Comparison of ENCODE assay signal across 16 cellular contexts in genomic region chr2:205086689-205087088, GRCh38.
"Had no signal": no experiment of that assay in that cellular context is flagged by ENCODE, and none has a peak within 500 bp of the region (broad histone marks: within the 10 kb centered on the region; RNA-seq: fewer than 3 reads in every experiment).

No MANE protein-coding gene starts in this region.

- H3K27me3 ChIP-seq: dorsolateral prefrontal cortex, sigmoid colon, suprapubic skin, upper lobe of right lung had no signal

- H3K9me3 ChIP-seq: left ventricle myocardium inferior, sigmoid colon, suprapubic skin, upper lobe of right lung had no signal

- DNase-seq: activated CD4-positive, alpha-beta memory T cell treated with anti-CD3 and anti-CD28 coated beads for 36 hours; activated gamma-delta T cell treated with Interleukin-2 at 50 U/mL for 16 hours; activated naive CD8-positive, alpha-beta T cell treated with anti-CD3 and anti-CD28 coated beads for 36 hours; activated T-cell treated with anti-CD3 and anti-CD28 coated beads, Interleukin-2, amount 50 U/mL, for 48 hours; anterior cingulate cortex; dorsolateral prefrontal cortex; kidney; left ventricle myocardium inferior; mesendoderm; nephron progenitor cell; sigmoid colon; stimulated activated CD4-positive, alpha-beta T cell treated with anti-CD3 and anti-CD28 coated beads, Interleukin-2, amount 100 ng/mL, for 48 hours; stimulated activated naive CD4-positive, alpha-beta T cell treated with Interleukin-2 at 50 U/mL for 16 hours; T-helper 9 cell; upper lobe of right lung had no signal

- H3K4me1 ChIP-seq: left ventricle myocardium inferior, suprapubic skin, upper lobe of right lung had no signal

- H3K36me3 ChIP-seq: left ventricle myocardium inferior, sigmoid colon, suprapubic skin, upper lobe of right lung had no signal

- H3K4me3 ChIP-seq: dorsolateral prefrontal cortex, left ventricle myocardium inferior, sigmoid colon, suprapubic skin, upper lobe of right lung had no signal

- H3K27ac ChIP-seq: dorsolateral prefrontal cortex, left ventricle myocardium inferior, sigmoid colon, suprapubic skin, upper lobe of right lung had no signal
